Comparison of ENCODE assay signal across 26 cellular contexts in the genomic region with DNA sequence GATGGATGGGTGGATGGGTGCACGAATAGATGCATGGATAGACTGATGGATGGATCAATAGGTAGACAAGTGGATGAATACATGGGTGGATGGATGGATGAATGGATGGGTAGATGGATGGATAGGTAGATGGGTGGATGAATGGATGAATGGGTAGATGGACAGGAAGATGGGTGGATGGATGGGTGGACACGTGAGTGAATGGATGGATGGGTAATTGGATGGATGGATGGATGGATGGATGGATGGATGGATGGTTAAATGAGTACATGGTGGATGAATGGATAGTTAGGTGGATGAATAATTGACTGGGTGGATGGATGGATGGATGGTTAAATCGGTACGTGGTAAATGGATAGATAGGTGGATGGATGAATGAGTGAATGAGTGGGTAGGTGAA.
"Had no signal": no experiment of that assay in that cellular context is flagged by ENCODE, and none has a peak within 500 bp of the region (broad histone marks: within the 10 kb centered on the region; RNA-seq: fewer than 3 reads in every experiment).

No MANE protein-coding gene starts in this region.

- H3K79me2 ChIP-seq: hepatocyte had no signal

- H3K36me3 ChIP-seq: lower lobe of right lung, pancreas, prostate gland, sigmoid colon, spleen, suprapubic skin, thoracic aorta, tibial artery, upper lobe of right lung, uterus had no signal

- DNase-seq: islet precursor cell; lower lobe of right lung; mammary epithelial cell; mesenchymal stem cell; naive thymus-derived CD8-positive, alpha-beta T cell; retina; right cardiac atrium; sigmoid colon; small intestine; stimulated activated CD4-positive, alpha-beta T cell treated with anti-CD3 and anti-CD28 coated beads, Interleukin-4, amount 100 ng/mL, for 24 hours; stimulated activated naive CD4-positive, alpha-beta T cell; tibial artery; trophoblast cell; upper lobe of right lung; uterus had no signal

- H3K4me3 Mint-ChIP-seq: naive thymus-derived CD8-positive, alpha-beta T cell; nephron; neural crest cell; stimulated activated effector memory CD8-positive, alpha-beta T cell treated with anti-CD3 and anti-CD28 coated beads, Interleukin-12 subunit alpha, Interleukin-12 subunit beta, amount 100 ng/mL, for 72 hours; stimulated activated naive CD8-positive, alpha-beta T cell treated with anti-CD3 and anti-CD28 coated beads, Interleukin-15, Interleukin-2, amounts not matched to agents 100 ng/mL and 50 ng/mL, for 24 hours had no signal

- H2AFZ ChIP-seq: hepatocyte had no signal

- FAIRE-seq: pancreas, small intestine had no signal

- H3K27ac ChIP-seq: hepatocyte, lower lobe of right lung, pancreas, prostate gland, sigmoid colon, spleen, suprapubic skin, thoracic aorta, tibial artery, upper lobe of right lung, uterus had no signal

- ATAC-seq: left lobe of liver; lower lobe of right lung; naive thymus-derived CD8-positive, alpha-beta T cell; pancreas; right cardiac atrium; stimulated activated effector memory CD8-positive, alpha-beta T cell treated with anti-CD3 and anti-CD28 coated beads, Interleukin-12 subunit alpha, Interleukin-12 subunit beta, amount 100 ng/mL, for 72 hours; upper lobe of right lung had no signal

- H3K4me2 ChIP-seq: hepatocyte had no signal

- H3K36me3 Mint-ChIP-seq: naive thymus-derived CD8-positive, alpha-beta T cell; stimulated activated effector memory CD8-positive, alpha-beta T cell treated with anti-CD3 and anti-CD28 coated beads, Interleukin-12 subunit alpha, Interleukin-12 subunit beta, amount 100 ng/mL, for 72 hours had no signal

- H3K27ac Mint-ChIP-seq: naive thymus-derived CD8-positive, alpha-beta T cell; nephron; stimulated activated effector memory CD8-positive, alpha-beta T cell treated with anti-CD3 and anti-CD28 coated beads, Interleukin-12 subunit alpha, Interleukin-12 subunit beta, amount 100 ng/mL, for 72 hours; stimulated activated naive CD8-positive, alpha-beta T cell treated with anti-CD3 and anti-CD28 coated beads, Interleukin-15, Interleukin-2, amounts not matched to agents 100 ng/mL and 50 ng/mL, for 24 hours had no signal

- H3K4me1 Mint-ChIP-seq: naive thymus-derived CD8-positive, alpha-beta T cell; stimulated activated effector memory CD8-positive, alpha-beta T cell treated with anti-CD3 and anti-CD28 coated beads, Interleukin-12 subunit alpha, Interleukin-12 subunit beta, amount 100 ng/mL, for 72 hours had no signal

- H3K9me3 ChIP-seq: lower lobe of right lung, pancreas, prostate gland, suprapubic skin, thoracic aorta, tibial artery, upper lobe of right lung, uterus had no signal

- H3K9me3 Mint-ChIP-seq: nephron; stimulated activated effector memory CD8-positive, alpha-beta T cell treated with anti-CD3 and anti-CD28 coated beads, Interleukin-12 subunit alpha, Interleukin-12 subunit beta, amount 100 ng/mL, for 72 hours; stimulated activated naive CD8-positive, alpha-beta T cell treated with anti-CD3 and anti-CD28 coated beads, Interleukin-15, Interleukin-2, amounts not matched to agents 100 ng/mL and 50 ng/mL, for 24 hours had no signal

- H3K4me1 ChIP-seq: lower lobe of right lung, pancreas, prostate gland, sigmoid colon, upper lobe of right lung, uterus had no signal

- H3K27me3 ChIP-seq: hepatocyte, pancreas, sigmoid colon, uterus had no signal

- H3K4me3 ChIP-seq: hepatocyte, lower lobe of right lung, pancreas, prostate gland, sigmoid colon, spleen, suprapubic skin, thoracic aorta, tibial artery, upper lobe of right lung, uterus had no signal
